In genomic region chr4:80069837-80070788, GRCh38 we compare ENCODE assay signal across 1 cellular context.
TF ChIP-seq lines count a peak whose summit lies in the region.

No MANE protein-coding gene starts in this region.

TF ChIP-seq in HepG2, 621 proteins besides CTCF, POLR2A, EP300 and RAD21 (continued from another document):
- TF ChIP-seq ZXDC (CRISPR knock-in tag; IDR thresholded peaks at IDR 0.05) (no peak), ETV6 (CRISPR knock-in tag; conservative IDR thresholded peaks at IDR 0.05) (no peak), SMAD1 (CRISPR knock-in tag; IDR thresholded peaks at IDR 0.05; ENCODE audit: borderline replicate concordance, low read depth) (no peak)
